23 cellular contexts compared by ENCODE assay signal in genomic region chr12:114361545-114361944, GRCh38. TPM values are rescaled to one million over a fixed set of nuclear protein-coding genes. Genes with fewer than 3 reads are reported as not detected.
"Had no signal": no experiment of that assay in that cellular context is flagged by ENCODE, and none has a peak within 500 bp of the region (broad histone marks: within the 10 kb centered on the region; RNA-seq: fewer than 3 reads in every experiment).

No MANE protein-coding gene starts in this region.

- H3K4me1 ChIP-seq: SJSA1 had no signal

- H3K4me3 ChIP-seq: SJSA1 had no signal

- H3K9me3 ChIP-seq: SJSA1 had no signal

- H3K36me3 ChIP-seq: SJSA1 had no signal

- H3K27ac ChIP-seq: SJSA1 had no signal

- ATAC-seq: activated T-cell treated with anti-CD3 and anti-CD28 coated beads, Interleukin-2, amount 50 U/mL, for 4 hours; SK-N-SH treated with all-trans-retinoic acid at 6 μM for 48 hours; WTC11 had no signal

- H3K27me3 ChIP-seq: SJSA1 had no signal

- DNase-seq: activated CD4-positive, alpha-beta T cell treated with anti-CD3 and anti-CD28 coated beads, Interleukin-2, amount 10 ng/mL, durations not matched to agents 24 days and 14 days; activated CD4-positive, alpha-beta T cell treated with anti-CD3 and anti-CD28 coated beads, Interleukin-2, amount 50 U/mL, for 48 hours; activated CD4-positive, CD25-positive, alpha-beta regulatory T cell treated with anti-CD3 and anti-CD28 coated beads, Interleukin-2, amount 50 U/mL, for 72 hours; activated CD8-positive, alpha-beta memory T cell treated with anti-CD3 and anti-CD28 coated beads for 24 hours; activated gamma-delta T cell; activated naive CD4-positive, alpha-beta T cell treated with anti-CD3 and anti-CD28 coated beads for 36 hours; activated T-cell treated with anti-CD3 and anti-CD28 coated beads, Interleukin-2, amount 50 U/mL, for 4 hours; MM.1S; NCI-H1105; NCI-H1436; NCI-H1694 treated with DMSO at 0.1 percent for 48 hours; NCI-H2029 treated with DMSO at 0.1 percent for 48 hours; NCI-H345; NCI-H510A; NCI-H526 treated with DMSO at 0.1 percent for 48 hours; NCI-H82; SHP77; T-helper 9 cell had no signal

RNA-seq across cellular contexts. Expression of gene TBX5, which starts 44.4 kb away (rescaled TPM):
- total RNA-seq: activated CD4-positive, alpha-beta T cell treated with anti-CD3 and anti-CD28 coated beads, Interleukin-2, amount 10 ng/mL, durations not matched to agents 24 days and 14 days; activated naive CD4-positive, alpha-beta T cell treated with anti-CD3 and anti-CD28 coated beads for 36 hours; activated T-cell treated with anti-CD3 and anti-CD28 coated beads, Interleukin-2, amount 50 U/mL, for 4 hours; OCI-LY7; RPMI7951; SJSA1 had no signal
